In genomic region chr2:220783651-220784050, GRCh38 we compare ENCODE assay signal across 12 cellular contexts.
"Had no signal": no experiment of that assay in that cellular context is flagged by ENCODE, and none has a peak within 500 bp of the region (broad histone marks: within the 10 kb centered on the region; RNA-seq: fewer than 3 reads in every experiment).

No MANE protein-coding gene starts in this region.

- ATAC-seq: activated T-cell treated with anti-CD3 and anti-CD28 coated beads, Interleukin-2, amount 50 U/mL, for 72 hours; heart right ventricle had no signal

- DNase-seq: activated CD4-positive, alpha-beta T cell treated with anti-CD3 and anti-CD28 coated beads, Interleukin-2, amount 50 U/mL, for 4 hours; activated gamma-delta T cell; activated T-cell treated with anti-CD3 and anti-CD28 coated beads, Interleukin-2, amount 50 U/mL, for 72 hours; effector memory CD4-positive, alpha-beta T cell; heart right ventricle; kidney glomerular epithelial cell; left ventricle myocardium inferior; retina; stimulated activated CD8-positive, alpha-beta memory T cell treated with anti-CD3 and anti-CD28 coated beads, Interleukin-4, amount 100 ng/mL, for 48 hours; stimulated activated naive CD4-positive, alpha-beta T cell; thyroid gland; WERI-Rb-1 had no signal
